10 cellular contexts compared by ENCODE assay signal in the genomic region with DNA sequence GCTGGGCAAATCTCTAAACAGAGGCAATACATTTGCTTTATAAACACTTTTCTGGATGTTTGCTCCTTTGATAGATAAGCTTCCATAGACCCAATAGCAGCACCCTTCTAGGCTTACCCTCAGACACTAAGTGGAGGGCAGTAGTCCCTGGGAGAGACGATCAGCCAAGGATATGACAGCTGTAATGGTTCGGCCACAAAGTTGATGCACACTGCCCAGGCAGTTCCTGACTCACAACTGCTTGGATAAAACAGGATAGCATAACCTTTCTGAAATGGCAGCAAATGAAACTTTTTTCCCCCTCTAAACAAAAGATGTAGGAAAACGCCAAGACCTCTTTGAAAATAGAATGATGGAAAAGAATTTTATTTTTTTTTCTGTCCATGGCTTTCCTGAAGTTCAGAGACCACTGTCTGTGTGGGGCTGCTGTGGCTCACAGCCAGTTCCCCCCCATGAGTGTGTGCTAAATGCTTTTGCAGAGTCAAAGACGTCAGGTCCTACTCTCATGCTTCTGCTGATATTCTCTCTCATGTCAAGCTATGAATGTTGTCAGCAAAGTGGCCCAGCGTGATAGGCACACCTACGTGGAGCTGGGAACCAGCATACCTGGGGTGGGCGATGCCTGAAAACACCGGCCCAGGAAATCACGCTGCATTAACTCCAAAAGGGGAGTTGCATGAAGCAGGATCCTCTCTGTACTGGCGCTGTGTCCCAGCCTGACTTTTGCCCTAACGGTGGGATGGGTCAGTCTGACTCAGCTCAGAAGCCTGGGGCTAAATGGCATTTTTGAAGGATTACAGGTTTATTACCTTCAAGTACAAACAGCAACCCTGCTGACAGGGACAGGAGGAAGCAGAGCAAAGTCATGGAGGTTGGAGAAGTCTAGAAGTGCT. TPM values are rescaled to one million over a fixed set of nuclear protein-coding genes. Genes with fewer than 3 reads are reported as not detected.
DNase-seq lines count a peak whose midpoint lies in the region; ATAC-seq and TF ChIP-seq lines count a peak whose summit lies in the region.
"Had no signal": no experiment of that assay in that cellular context is flagged by ENCODE, and none has a peak within 500 bp of the region (broad histone marks: within the 10 kb centered on the region; RNA-seq: fewer than 3 reads in every experiment).

No MANE protein-coding gene starts in this region.

- H3K9ac ChIP-seq in GM23248 (peak overlapping the region; percentile 59), rectal smooth muscle tissue (ENCODE audit: low read length) (no peak overlapping the region)

- H3K4me2 ChIP-seq in GM23248 (ENCODE audit: unreplicated experiment): peak overlapping the region; percentile 82

- in situ Hi-C loops in GM23248 (cut with MboI): no loop called here

- H3K27me3 ChIP-seq in GM23248 (replicated peaks; ENCODE audit: insufficient read depth) (no peaks in the 10 kb centered on the region), rectal smooth muscle tissue (ENCODE audit: control insufficient read depth, insufficient read depth, low read length) (no peaks in the 10 kb centered on the region)
- H3K27me3 ChIP-seq: heart left ventricle had no signal

- no peaks in the 10 kb centered on the region for H3K9me2 ChIP-seq in GM23248 (ENCODE audit: insufficient read depth)

- TF ChIP-seq CTCF in RWPE1 (conservative IDR thresholded peaks at IDR 0.05; ENCODE audit: low read depth): no peak
- TF ChIP-seq CTCF in fibroblast of mammary gland (conservative IDR thresholded peaks at IDR 0.05; ENCODE audit: control insufficient read depth, insufficient read depth, low read depth, low read length): no peak
- TF ChIP-seq CTCF in GM10266 (IDR thresholded peaks at IDR 0.05; ENCODE audit: control insufficient read depth, insufficient read depth, low read depth, missing control alignments): no peak

- H4K20me1 ChIP-seq in GM23248 (ENCODE audit: insufficient read depth): no peaks in the 10 kb centered on the region

- H3K4me1 ChIP-seq in GM23248 (ENCODE audit: insufficient read depth) (peaks cover 35% of the 10 kb centered on the region), rectal smooth muscle tissue (ENCODE audit: control insufficient read depth, insufficient read depth, low read length) (peaks cover 2% of the 10 kb centered on the region)

- DNase-seq in GM23248 (peak; percentile 84), RWPE1 (ENCODE audit: low spot score) (peak; percentile 91), fibroblast of mammary gland (ENCODE audit: low read depth) (peak; percentile 73), SKM-1 treated with dmso at 0.1 percent for 144 hours (lab: John Stamatoyannopoulos, UW; ENCODE audit: unreplicated experiment) (no peak), GM10266 (ENCODE audit: extremely low spot score) (no peak)
- DNase-seq: heart left ventricle, NCI-H526 had no signal

- H2AFZ ChIP-seq in GM23248: peak overlapping the region; percentile 11

- H3F3A ChIP-seq in GM23248 (ENCODE audit: insufficient read depth): peaks cover 32% of the 10 kb centered on the region

- ATAC-seq in HG03159 (IDR thresholded peaks at IDR 0.05; ENCODE audit: unreplicated experiment): no peak
- ATAC-seq in HG02642 (IDR thresholded peaks at IDR 0.05; ENCODE audit: poor library complexity, unreplicated experiment): no peak

- H3K36me3 ChIP-seq in GM23248 (ENCODE audit: low read depth) (no peaks in the 10 kb centered on the region), rectal smooth muscle tissue (ENCODE audit: control insufficient read depth, insufficient read depth, low read length) (peaks cover 8% of the 10 kb centered on the region)

- H3K9me3 ChIP-seq in GM23248 (ENCODE audit: low read depth): no peaks in the 10 kb centered on the region
- H3K9me3 ChIP-seq: heart left ventricle had no signal

- POLR2A ChIA-PET in RWPE1 (lab: Yijun Ruan, JAX; ENCODE audit: low non-redundant PET): interaction anchor here (0.6 to 0.9 kb wide), 2 partner anchors 13 to 38 kb away, joined by 3 to 4 read pairs; no protein-coding TSS in a partner anchor

- CTCF ChIA-PET in RWPE1 (lab: Yijun Ruan, JAX): interaction anchor here (0.7 to 1.4 kb wide), 3 partner anchors 12 to 180 kb away, joined by 3 to 5 read pairs (median 4); no protein-coding TSS in a partner anchor

- H3K4me3 ChIP-seq in GM23248 (peak overlapping the region; percentile 13), fibroblast of mammary gland (ENCODE audit: control insufficient read depth, low read depth, low read length) (no peak overlapping the region), rectal smooth muscle tissue (ENCODE audit: low read length) (peak overlapping the region; percentile 9)
- H3K4me3 ChIP-seq: heart left ventricle had no signal

- WGBS in GM23248 (ENCODE audit: low coverage in 1 of 2, low lambda C conversion rate in 2 of 2, missing lambda C conversion rate in 2 of 2), 2 experiments: 41% methylated on average over 11 of the region's 11 CpGs

- H3K79me2 ChIP-seq in GM23248 (ENCODE audit: insufficient read depth): no peaks in the 10 kb centered on the region

- peak overlapping the region; percentile 90 for H3K27ac ChIP-seq in GM23248
- H3K27ac ChIP-seq in RWPE1: peak overlapping the region; percentile 95
- peak overlapping the region; percentile 52 for H3K27ac ChIP-seq in rectal smooth muscle tissue (ENCODE audit: low read depth, low read length)
- H3K27ac ChIP-seq: heart left ventricle had no signal

RNA-seq across cellular contexts. Expression of a gene that starts 8.8 kb away (rescaled TPM):
- total RNA-seq in GM23248 (2014; rRNA removed; shearing (Covaris generic)): 79.8 and 82.1 TPM in 2 replicates
- polyA plus RNA-seq in GM23248 (2016; fragmentation: Nextera tagmentation; extraction: Ambion mirVana): 60.6 and 65.1 TPM in 2 replicates

RNA-seq across cellular contexts. Expression of a gene that starts 31.7 kb away (rescaled TPM):
- 0.22 and 1.3 TPM in 2 replicates for total RNA-seq in GM23248 (2014; rRNA removed; shearing (Covaris generic))
- polyA plus RNA-seq in GM23248 (2016; fragmentation: Nextera tagmentation; extraction: Ambion mirVana): not detected in 2 replicates

RNA-seq across cellular contexts. Expression of a gene that starts 53.3 kb away (rescaled TPM):
- total RNA-seq in GM23248 (2014; rRNA removed; shearing (Covaris generic)): not detected in 2 replicates
- polyA plus RNA-seq in GM23248 (2016; fragmentation: Nextera tagmentation; extraction: Ambion mirVana): not detected in 2 replicates
- polyA plus RNA-seq: heart left ventricle had no signal

Comparison
In these comparisons a context has a peak if more than half of its experiments do, and no peak if none do; other contexts are left out.
1. DNase-seq: peak in GM23248 (single experiment), RWPE1 (single experiment) and fibroblast of mammary gland (single experiment); none in SKM-1 treated with dmso at 0.1 percent for 144 hours (single experiment) and GM10266 (single experiment).
2. Peak in every context shown above with its lines, with median percentiles within 50 percentile points of each other: H3K27ac ChIP-seq.